In genomic region chr15:59300618-59301139, GRCh38 we compare ENCODE assay signal across 7 cellular contexts.
DNase-seq lines count a peak whose midpoint lies in the region; ATAC-seq and TF ChIP-seq lines count a peak whose summit lies in the region.

No MANE protein-coding gene starts in this region.

- peaks cover 4% of the 10 kb centered on the region for H3K4me1 ChIP-seq in KMS-11 (ENCODE audit: low read depth, poor library complexity, severe bottlenecking)

- H2AFZ ChIP-seq in KMS-11 (ENCODE audit: low read depth) = peak overlapping the region; percentile 27; the same call in 1 of the 2 replicates

- no peak for TF ChIP-seq CTCF in KMS-11 (conservative IDR thresholded peaks at IDR 0.05; ENCODE audit: low read depth, low read length)
- no peak for TF ChIP-seq CTCF in WI38 (IDR thresholded peaks at IDR 0.05; ENCODE audit: low read depth, low read length)

- H3K27me3 Mint-ChIP-seq in stimulated activated memory B cell treated with anti-CD40 and anti-IgM and Interleukin-4, amounts not matched to agents 10 μg/mL and 1 μg/mL and 100 μg/mL, for 72 hours = no peaks in the 10 kb centered on the region

- H3K4me3 Mint-ChIP-seq in stimulated activated memory B cell treated with anti-CD40 and anti-IgM and Interleukin-4, amounts not matched to agents 10 μg/mL and 1 μg/mL and 100 μg/mL, for 72 hours = no peak overlapping the region

- no peaks in the 10 kb centered on the region for H3K79me2 ChIP-seq in KMS-11 (ENCODE audit: insufficient read depth, low read depth)

- H3K4me3 ChIP-seq in KMS-11 (IDR thresholded peaks at IDR 0.05; ENCODE audit: insufficient read depth, low read depth, low read length) (no peak overlapping the region), WI38 (ENCODE audit: low read depth, low read length) (peak overlapping the region; percentile 39)

- DNase-seq in glomerular visceral epithelial cell (ENCODE audit: extremely low spot score) = peak; percentile 59
- no peak for DNase-seq in GM19238 (ENCODE audit: insufficient read length, low spot score)

- no peaks in the 10 kb centered on the region for H3K36me3 ChIP-seq in KMS-11 (ENCODE audit: insufficient read depth)

- H3K4me1 Mint-ChIP-seq in stimulated activated memory B cell treated with anti-CD40 and anti-IgM and Interleukin-4, amounts not matched to agents 10 μg/mL and 1 μg/mL and 100 μg/mL, for 72 hours = peaks cover 85% of the 10 kb centered on the region

- peak overlapping the region; percentile 74 for H3K27ac Mint-ChIP-seq in stimulated activated memory B cell treated with anti-CD40 and anti-IgM and Interleukin-4, amounts not matched to agents 10 μg/mL and 1 μg/mL and 100 μg/mL, for 72 hours

- no peak for ATAC-seq in stimulated activated memory B cell treated with anti-CD40 and anti-IgM and Interleukin-4, amounts not matched to agents 10 μg/mL and 1 μg/mL and 100 μg/mL, for 72 hours
- no peak for ATAC-seq in HG02884 (IDR thresholded peaks at IDR 0.05; ENCODE audit: unreplicated experiment)
- no peak for ATAC-seq in HG02678 (IDR thresholded peaks at IDR 0.05; ENCODE audit: unreplicated experiment)

- H3K27ac ChIP-seq in KMS-11 = no peak overlapping the region

- peaks cover 10% of the 10 kb centered on the region for H3K36me3 Mint-ChIP-seq in stimulated activated memory B cell treated with anti-CD40 and anti-IgM and Interleukin-4, amounts not matched to agents 10 μg/mL and 1 μg/mL and 100 μg/mL, for 72 hours

- no peaks in the 10 kb centered on the region for H3K9me3 Mint-ChIP-seq in stimulated activated memory B cell treated with anti-CD40 and anti-IgM and Interleukin-4, amounts not matched to agents 10 μg/mL and 1 μg/mL and 100 μg/mL, for 72 hours

- no peak overlapping the region for H3K4me2 ChIP-seq in KMS-11

- no peak overlapping the region for H3K9ac ChIP-seq in KMS-11

- no peaks in the 10 kb centered on the region for H4K20me1 ChIP-seq in KMS-11 (ENCODE audit: insufficient read depth)

- H3K27me3 ChIP-seq in KMS-11 (ENCODE audit: insufficient read depth, low read depth) = no peaks in the 10 kb centered on the region
